In the genomic region with DNA sequence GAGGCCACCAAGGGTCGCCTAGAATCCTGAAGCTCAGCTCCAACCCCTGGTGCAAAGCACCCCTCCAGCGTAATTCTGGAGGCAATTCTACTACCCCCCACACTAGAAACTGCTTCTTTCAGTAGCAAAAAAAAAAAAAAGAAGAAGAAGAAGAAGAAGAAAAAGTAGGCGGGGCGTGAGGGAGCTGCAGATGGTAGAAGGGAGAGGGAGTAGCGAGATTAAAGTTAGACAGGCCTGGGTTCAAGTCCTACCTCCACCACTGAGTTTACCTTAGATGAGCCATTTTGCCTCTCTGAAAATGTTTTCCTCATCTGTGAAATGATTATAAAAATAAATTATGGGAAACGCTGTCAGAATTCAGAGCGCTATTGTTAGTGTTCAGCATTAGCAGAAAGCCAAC, we compare ENCODE assay signal across 11 cellular contexts. TPM values are rescaled to one million over a fixed set of nuclear protein-coding genes. Genes with fewer than 3 reads are reported as not detected.
DNase-seq lines count a peak whose midpoint lies in the region; ATAC-seq, FAIRE-seq and TF ChIP-seq lines count a peak whose summit lies in the region.
"Had no signal": no experiment of that assay in that cellular context is flagged by ENCODE, and none has a peak within 500 bp of the region (broad histone marks: within the 10 kb centered on the region; RNA-seq: fewer than 3 reads in every experiment).

No MANE protein-coding gene starts in this region.

- no peak for TF ChIP-seq RAD21 in HepG2 (CRISPR knock-in tag; IDR thresholded peaks at IDR 0.05)

- no peak overlapping the region for H3K27ac ChIP-seq in right lobe of liver
- H3K27ac ChIP-seq in HepG2 (ENCODE audit: extremely low read length, insufficient read depth, low read length): no peak overlapping the region
- H3K27ac ChIP-seq in mucosa of rectum (ENCODE audit: low read depth in 2 of 2, low read length in 2 of 2): peak overlapping the region; percentile 29 to 44
- no peak overlapping the region for H3K27ac ChIP-seq in vagina

- H3K27me3 ChIP-seq in right lobe of liver (no peaks in the 10 kb centered on the region), HepG2 (ENCODE audit: control insufficient read depth in 1 of 2, insufficient read depth in 2 of 2, low read length in 2 of 2) (peaks cover 0 to 44% of the 10 kb centered on the region in 2 experiments; a peak in 2 of 5 replicates), mucosa of rectum (ENCODE audit: control insufficient read depth in 2 of 2, insufficient read depth in 2 of 2, low read length in 2 of 2) (peaks cover 0 to 9% of the 10 kb centered on the region in 2 donors), vagina (no peaks in the 10 kb centered on the region)

- H3K27me3 Mint-ChIP-seq in activated naive CD8-positive, alpha-beta T cell treated with anti-CD3 and anti-CD28 coated beads, Interleukin-2, amount 50 U/mL, for 24 hours: peaks cover 52% of the 10 kb centered on the region

- H3K4me2 ChIP-seq in HepG2 (ENCODE audit: low read depth, low read length): no peak overlapping the region
- H3K4me2 ChIP-seq: SK-N-SH had no signal

- no peaks in the 10 kb centered on the region for H3K79me2 ChIP-seq in HepG2 (ENCODE audit: insufficient read depth, low read length)

- BruUV-seq in HepG2 (replicated peaks; lab: Mats Ljungman, UMichigan): no TSS peak

- H3K4me3 Mint-ChIP-seq in activated naive CD8-positive, alpha-beta T cell treated with anti-CD3 and anti-CD28 coated beads, Interleukin-2, amount 50 U/mL, for 24 hours: peak overlapping the region; percentile 50

- H3K36me3 ChIP-seq in right lobe of liver: no peaks in the 10 kb centered on the region
- no peaks in the 10 kb centered on the region for H3K36me3 ChIP-seq in HepG2 (replicated peaks in 1 of 2; ENCODE audit: control insufficient read depth in 1 of 2, insufficient read depth in 2 of 2, low read length in 2 of 2)
- no peaks in the 10 kb centered on the region for H3K36me3 ChIP-seq in mucosa of rectum (ENCODE audit: control insufficient read depth in 2 of 2, insufficient read depth in 2 of 2, low read length in 2 of 2)
- no peaks in the 10 kb centered on the region for H3K36me3 ChIP-seq in vagina

- FAIRE-seq in HepG2 (lab: Jason Lieb, UNC): no peak

- H3K4me1 Mint-ChIP-seq in activated naive CD8-positive, alpha-beta T cell treated with anti-CD3 and anti-CD28 coated beads, Interleukin-2, amount 50 U/mL, for 24 hours: peaks cover 7% of the 10 kb centered on the region

- H3K4me1 ChIP-seq in right lobe of liver (peaks cover 0 to 3% (median 0%) of the 10 kb centered on the region in 4 donors), HepG2 (ENCODE audit: insufficient read depth, low read length) (no peaks in the 10 kb centered on the region), mucosa of rectum (ENCODE audit: control insufficient read depth in 2 of 2, insufficient read depth in 2 of 2, low read length in 2 of 2) (peaks cover 5 to 16% of the 10 kb centered on the region in 2 donors), vagina (peaks cover 17% of the 10 kb centered on the region)

- TF ChIP-seq POLR2A in right lobe of liver (IDR thresholded peaks at IDR 0.05) (no peak), HepG2 (IDR thresholded peaks at IDR 0.05; ENCODE audit: insufficient read depth in 1 of 2, low read depth in 2 of 2, low read length in 2 of 2) (no peak), vagina (IDR thresholded peaks at IDR 0.05) (no peak)

- H3K9ac ChIP-seq in HepG2 (ENCODE audit: insufficient read depth, low read depth, low read length) (no peak overlapping the region), mucosa of rectum (ENCODE audit: low read depth in 1 of 2, low read length in 2 of 2) (no peak overlapping the region)
- H3K9ac ChIP-seq: SK-N-SH had no signal

- CTCF ChIA-PET in HepG2 (lab: Yijun Ruan, JAX; ENCODE audit: low intra/inter-chr PET ratio, low total read pairs): no interaction called here

- H3K9me3 Mint-ChIP-seq in activated naive CD8-positive, alpha-beta T cell treated with anti-CD3 and anti-CD28 coated beads, Interleukin-2, amount 50 U/mL, for 24 hours: no peaks in the 10 kb centered on the region

- no peak for TF ChIP-seq EP300 in HepG2 (IDR thresholded peaks at IDR 0.05; ENCODE audit: low read depth in 2 of 2, low read length in 2 of 2)
- no peak for TF ChIP-seq EP300 in HepG2 (CRISPR knock-in tag; IDR thresholded peaks at IDR 0.05; ENCODE audit: borderline replicate concordance)

- H3K9me3 ChIP-seq in right lobe of liver (no peaks in the 10 kb centered on the region), HepG2 (ENCODE audit: low read length) (no peaks in the 10 kb centered on the region), mucosa of rectum (ENCODE audit: control insufficient read depth in 2 of 2, low read length in 2 of 2) (no peaks in the 10 kb centered on the region), vagina (no peaks in the 10 kb centered on the region)
- H3K9me3 ChIP-seq: SK-N-SH had no signal

- POLR2A ChIA-PET in HepG2 (lab: Yijun Ruan, JAX): no interaction called here

- intact Hi-C loops in right lobe of liver (cut with DNase I) (no loop called here), HepG2 (cut with micrococcal nuclease; ENCODE audit: unreplicated experiment) (no loop called here), vagina (cut with DNase I) (no loop called here)

- DNase-seq in right lobe of liver: no peak
- no peak for DNase-seq in HepG2 (ENCODE audit: low spot score)
- no peak for DNase-seq in activated naive CD8-positive, alpha-beta T cell treated with anti-CD3 and anti-CD28 coated beads, Interleukin-2, amount 50 U/mL, for 24 hours
- DNase-seq in vagina (ENCODE audit: extremely low spot score in 2 of 2): no peak
- no peak for DNase-seq in HUDEP-2 (lab: John Stamatoyannopoulos, UW; ENCODE audit: unreplicated experiment in 76 of 76)
- no peak for DNase-seq in A172 (ENCODE audit: low spot score)
- DNase-seq: EL, IMR-90 had no signal

- in situ Hi-C loops in HepG2 (cut with HindIII; ENCODE audit: extremely low pct_ligation_motif_present, low pct_unique_long_range_greater_than_20kb): no loop called here

- H3K4me3 ChIP-seq in right lobe of liver: peak overlapping the region; percentile 46 to 61 (median 53)
- no peak overlapping the region for H3K4me3 ChIP-seq in HepG2 (replicated peaks in 1 of 3; ENCODE audit: insufficient read depth in 1 of 3, low read depth in 2 of 3, low read length in 3 of 3)
- peak overlapping the region; percentile 59 to 69 for H3K4me3 ChIP-seq in mucosa of rectum (ENCODE audit: low read length in 2 of 2)
- peak overlapping the region; percentile 53 to 71 for H3K4me3 ChIP-seq in vagina

- TF ChIP-seq CTCF in right lobe of liver (IDR thresholded peaks at IDR 0.05) (no peak), HepG2 (CRISPR knock-in tag; IDR thresholded peaks at IDR 0.05) (no peak), vagina (IDR thresholded peaks at IDR 0.05) (no peak)

- no peak overlapping the region for H3K27ac Mint-ChIP-seq in activated naive CD8-positive, alpha-beta T cell treated with anti-CD3 and anti-CD28 coated beads, Interleukin-2, amount 50 U/mL, for 24 hours

- ATAC-seq in right lobe of liver (no peak), HepG2 (no peak), GM18907 (IDR thresholded peaks at IDR 0.05; ENCODE audit: unreplicated experiment) (no peak)
- ATAC-seq in activated naive CD8-positive, alpha-beta T cell treated with anti-CD3 and anti-CD28 coated beads, Interleukin-2, amount 50 U/mL, for 24 hours: no peak

- WGBS in right lobe of liver (ENCODE audit: insufficient coverage, low coverage, low lambda C conversion rate, missing lambda C conversion rate): 53% methylated on average over 7 of the region's 7 CpGs
- 34% methylated on average over 7 of the region's 7 CpGs for WGBS in HepG2 (ENCODE audit: low lambda C conversion rate)

- peaks cover 1% of the 10 kb centered on the region for H3K36me3 Mint-ChIP-seq in activated naive CD8-positive, alpha-beta T cell treated with anti-CD3 and anti-CD28 coated beads, Interleukin-2, amount 50 U/mL, for 24 hours (ENCODE audit: low read depth)

- no peaks in the 10 kb centered on the region for H4K20me1 ChIP-seq in HepG2 (ENCODE audit: insufficient read depth, low read length)

- no peak overlapping the region for H2AFZ ChIP-seq in HepG2 (ENCODE audit: low read length)

TF ChIP-seq in HepG2, 621 proteins besides CTCF, POLR2A, EP300 and RAD21:
- no peak for TF ChIP-seq NFE2 (CRISPR knock-in tag; IDR thresholded peaks at IDR 0.05)
- TF ChIP-seq LCORL (IDR thresholded peaks at IDR 0.05): no peak
- TF ChIP-seq LCORL (CRISPR knock-in tag; IDR thresholded peaks at IDR 0.05): no peak

RNA-seq across cellular contexts. Expression of a gene that starts 0.9 kb away (rescaled TPM):
- total RNA-seq in right lobe of liver (10 to 100 TPM in 1 of 6 experiments, 1 to 10 TPM in 5; 2.0 to 11.9 (median 4.7) TPM), HepG2 (2016; rRNA removed; fragmentation: Illumina TruSeq; extraction: Trizol) (1.3 and 2.1 TPM in 2 replicates), vagina (4.9 TPM)
- total RNA-seq in HepG2 (2016; cell fraction: cytosol; rRNA removed; fragmentation: Illumina TruSeq; extraction: Trizol; ENCODE audit: low read depth): 1.6 and 1.7 TPM in 2 replicates
- 1.1 and 2.1 TPM in 2 replicates for total RNA-seq in HepG2 (2016; cell fraction: insoluble cytoplasmic fraction; rRNA removed; fragmentation: Illumina TruSeq; extraction: Trizol)
- 1.0 and 1.9 TPM in 2 replicates for total RNA-seq in HepG2 (2016; cell fraction: membrane; rRNA removed; fragmentation: Illumina TruSeq; extraction: Trizol)
- total RNA-seq in HepG2 (2016; cell fraction: nucleus; rRNA removed; fragmentation: Illumina TruSeq; extraction: Trizol): 2.5 and 4.4 TPM in 2 replicates
- polyA plus RNA-seq in HepG2 (2011; rRNA removed): 0.68 and 0.90 TPM in 2 replicates
- 0.47 TPM in 1 of 2 replicates, not detected in the other for polyA plus RNA-seq in HepG2 (2011; cell fraction: cytosol; rRNA removed)
- 0.92 and 0.97 TPM in 2 replicates for polyA plus RNA-seq in HepG2 (2011; cell fraction: nucleus; rRNA removed)
- 0.55 TPM in 2 replicates for polyA plus RNA-seq in HepG2 (2012)
- 0.67 TPM in 1 of 2 replicates, not detected in the other for polyA plus RNA-seq in HepG2 (2016; cell fraction: cytosol; fragmentation: Illumina TruSeq; extraction: Trizol; ENCODE audit: low read depth)
- polyA plus RNA-seq in HepG2 (2016; cell fraction: insoluble cytoplasmic fraction; fragmentation: Illumina TruSeq; extraction: Trizol; ENCODE audit: low read depth): 0.79 and 1.3 TPM in 2 replicates
- 0.34 and 0.90 TPM in 2 replicates for polyA plus RNA-seq in HepG2 (2016; cell fraction: membrane; fragmentation: Illumina TruSeq; extraction: Trizol; ENCODE audit: low read depth)
- 3.7 and 6.7 TPM in 2 replicates for polyA plus RNA-seq in HepG2 (2016; cell fraction: nucleus; fragmentation: Illumina TruSeq; extraction: Trizol; ENCODE audit: insufficient read depth, low read depth)
- 0.22 and 12.1 TPM in 2 replicates for polyA minus RNA-seq in HepG2 (2011; rRNA and poly(A)+ RNA removed; ENCODE audit: low replicate concordance)
- polyA minus RNA-seq in HepG2 (2011; cell fraction: cytosol; rRNA and poly(A)+ RNA removed): 1.9 TPM in 1 of 2 replicates, not detected in the other
- polyA minus RNA-seq in HepG2 (2011; cell fraction: nucleus; rRNA and poly(A)+ RNA removed): 3.2 and 4.8 TPM in 2 replicates
- 0.81 and 3.8 TPM in 2 replicates for total RNA-seq in A172 (2014; rRNA removed; shearing (Covaris generic))

Comparison
In these comparisons a context has a peak if more than half of its experiments do, and no peak if none do; other contexts are left out.
1. H3K4me3 ChIP-seq: peak in right lobe of liver (3 of 3), mucosa of rectum (2 of 2) and vagina (2 of 2); none in HepG2 (0 of 3).
2. H3K27ac ChIP-seq: peak in mucosa of rectum (2 of 2); none in right lobe of liver (0 of 3), HepG2 (single experiment) and vagina (single experiment).